In genomic region chr17:69046130-69046807, GRCh38 we compare ENCODE assay signal across 18 cellular contexts. TPM values are rescaled to one million over a fixed set of nuclear protein-coding genes. Genes with fewer than 3 reads are reported as not detected.
"Had no signal": no experiment of that assay in that cellular context is flagged by ENCODE, and none has a peak within 500 bp of the region (broad histone marks: within the 10 kb centered on the region; RNA-seq: fewer than 3 reads in every experiment).

No MANE protein-coding gene starts in this region.

- H3K4me3 ChIP-seq: gastrocnemius medialis, lung, prostate gland, sigmoid colon, suprapubic skin had no signal

- H3K9me3 Mint-ChIP-seq: activated naive CD4-positive, alpha-beta T cell treated with anti-CD3 and anti-CD28 coated beads, Interleukin-2, amount 50 U/mL, for 24 hours; activated T-cell treated with anti-CD3 and anti-CD28 coated beads, Interleukin-2, amount 50 U/mL, for 24 hours; T-helper 2 cell treated with Interferon-gamma antibody and Interleukin-4, amounts not matched to agents 5 μg/mL and 100 μg/mL, for 36 hours had no signal

- H3K4me1 ChIP-seq: gastrocnemius medialis, prostate gland, sigmoid colon had no signal

- H3K27ac Mint-ChIP-seq: activated naive CD4-positive, alpha-beta T cell treated with anti-CD3 and anti-CD28 coated beads, Interleukin-2, amount 50 U/mL, for 24 hours; activated T-cell treated with anti-CD3 and anti-CD28 coated beads, Interleukin-2, amount 50 U/mL, for 24 hours; naive thymus-derived CD4-positive, alpha-beta T cell; T-helper 2 cell treated with Interferon-gamma antibody and Interleukin-4, amounts not matched to agents 5 μg/mL and 100 μg/mL, for 36 hours had no signal

- DNase-seq: activated CD4-positive, alpha-beta T cell treated with anti-CD3 and anti-CD28 coated beads, Interleukin-2, amount 50 U/mL, for 4 hours; activated CD4-positive, CD25-positive, alpha-beta regulatory T cell treated with anti-CD3 and anti-CD28 coated beads, Interleukin-2, amount 50 U/mL, for 72 hours; activated effector memory CD4-positive, alpha-beta T cell treated with Interleukin-2 at 50 U/mL for 16 hours; activated T-cell treated with anti-CD3 and anti-CD28 coated beads, Interleukin-2, amount 50 U/mL, for 24 hours; gastrocnemius medialis; naive thymus-derived CD4-positive, alpha-beta T cell; occipital lobe; sigmoid colon; stimulated activated CD4-positive, alpha-beta T cell treated with anti-CD3 and anti-CD28 coated beads, Interleukin-12 subunit alpha, Interleukin-12 subunit beta, amount 100 ng/mL, for 4 hours; stimulated activated CD4-positive, alpha-beta T cell treated with anti-CD3 and anti-CD28 coated beads, Interleukin-2, amount 100 ng/mL, for 48 hours; stimulated activated CD8-positive, alpha-beta memory T cell treated with anti-CD3 and anti-CD28 coated beads, Interleukin-4, amount 100 ng/mL, for 48 hours; stimulated activated naive CD8-positive, alpha-beta T cell treated with anti-CD3 and anti-CD28 coated beads, Interleukin-15, Interleukin-2, amounts not matched to agents 100 U/mL and 50 U/mL, for 24 hours; SW 1271 had no signal

- H3K36me3 ChIP-seq: prostate gland had no signal

- H3K9me3 ChIP-seq: gastrocnemius medialis, prostate gland, sigmoid colon, suprapubic skin had no signal

- H3K36me3 Mint-ChIP-seq: activated naive CD4-positive, alpha-beta T cell treated with anti-CD3 and anti-CD28 coated beads, Interleukin-2, amount 50 U/mL, for 24 hours; naive thymus-derived CD4-positive, alpha-beta T cell had no signal

- ATAC-seq: gastrocnemius medialis; naive thymus-derived CD4-positive, alpha-beta T cell; stimulated activated naive CD8-positive, alpha-beta T cell treated with anti-CD3 and anti-CD28 coated beads, Interleukin-15, Interleukin-2, amounts not matched to agents 100 U/mL and 50 U/mL, for 24 hours had no signal

- H3K27me3 Mint-ChIP-seq: activated T-cell treated with anti-CD3 and anti-CD28 coated beads, Interleukin-2, amount 50 U/mL, for 24 hours had no signal

- H3K27me3 ChIP-seq: gastrocnemius medialis, sigmoid colon, suprapubic skin had no signal

- H3K27ac ChIP-seq: prostate gland had no signal

- H3K4me3 Mint-ChIP-seq: activated naive CD4-positive, alpha-beta T cell treated with anti-CD3 and anti-CD28 coated beads, Interleukin-2, amount 50 U/mL, for 24 hours; activated T-cell treated with anti-CD3 and anti-CD28 coated beads, Interleukin-2, amount 50 U/mL, for 24 hours; naive thymus-derived CD4-positive, alpha-beta T cell; T-helper 2 cell treated with Interferon-gamma antibody and Interleukin-4, amounts not matched to agents 5 μg/mL and 100 μg/mL, for 36 hours had no signal

RNA-seq across cellular contexts. Expression of gene ABCA9, which starts 14.5 kb away (rescaled TPM):
- polyA plus RNA-seq: naive thymus-derived CD4-positive, alpha-beta T cell had no signal
